9 cellular contexts compared by ENCODE assay signal in genomic region chr11:73478737-73479347, GRCh38.
DNase-seq lines count a peak whose midpoint lies in the region; ATAC-seq and FAIRE-seq lines count a peak whose summit lies in the region.
"Had no signal": no experiment of that assay in that cellular context is flagged by ENCODE, and none has a peak within 500 bp of the region (broad histone marks: within the 10 kb centered on the region; RNA-seq: fewer than 3 reads in every experiment).

No MANE protein-coding gene starts in this region.

- peak; percentile 55 for FAIRE-seq in HTR-8/SVneo (lab: Jason Lieb, UNC)
- FAIRE-seq: islet of Langerhans had no signal

- in situ Hi-C loops in Caki2 (cut with HindIII; ENCODE audit: low pct_unique_long_range_greater_than_20kb, low sequenced_read_pairs): no loop called here

- no peak for ATAC-seq in GM19351 (IDR thresholded peaks at IDR 0.05; ENCODE audit: unreplicated experiment)
- no peak for ATAC-seq in HG03097 (IDR thresholded peaks at IDR 0.05; ENCODE audit: low FRiP score, unreplicated experiment)

- DNase-seq in Caki2 (ENCODE audit: low read depth) (peak; percentile 19), HTR-8/SVneo (ENCODE audit: insufficient read length, low spot score) (peak; percentile 61), SW480 (ENCODE audit: low spot score) (peak; percentile 63), iris pigment epithelial cell (ENCODE audit: low read depth) (peak; percentile 43), middle frontal gyrus (ENCODE audit: extremely low spot score, low spot score) (no peak)
- no peak for DNase-seq in stimulated activated CD4-positive, alpha-beta T cell treated with anti-CD3 and anti-CD28 coated beads, Interleukin-15, amount 100 ng/mL, for 24 hours

Comparison
In these comparisons a context has a peak if more than half of its experiments do, and no peak if none do; other contexts are left out.
1. DNase-seq: peak in Caki2 (single experiment), HTR-8/SVneo (single experiment), SW480 (single experiment) and iris pigment epithelial cell (single experiment); none in stimulated activated CD4-positive, alpha-beta T cell treated with anti-CD3 and anti-CD28 coated beads, Interleukin-15, amount 100 ng/mL, for 24 hours (single experiment) and middle frontal gyrus (single experiment).